Comparison of ENCODE assay signal across 3 cellular contexts in the genomic region with DNA sequence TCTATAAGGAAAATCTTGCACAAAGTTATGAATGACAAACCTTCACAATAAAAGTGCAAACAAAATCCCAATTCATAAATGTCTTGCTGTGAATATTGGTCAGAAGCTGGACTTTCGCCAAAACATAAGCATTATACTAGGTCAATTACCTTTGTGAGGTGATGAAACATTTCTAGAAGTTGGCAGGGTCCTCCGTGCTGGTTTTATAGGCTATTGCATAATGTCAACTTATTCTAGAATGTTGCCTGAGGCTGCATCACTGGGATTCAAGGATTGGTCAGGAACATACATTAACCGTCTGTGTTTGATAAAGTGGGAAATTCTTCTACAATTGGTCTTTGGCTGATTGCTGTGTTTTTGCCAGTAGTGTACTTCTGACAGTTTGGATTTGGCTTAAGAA.
A peak's percentile ranks its signal among the peaks of the same experiment; 100 is the strongest.
TF ChIP-seq lines count a peak whose summit lies in the region.

No MANE protein-coding gene starts in this region.

TF ChIP-seq in liver, 16 proteins besides CTCF, POLR2A, EP300 and RAD21:
- TF ChIP-seq RXRA (IDR thresholded peaks at IDR 0.05) (peak; percentile 78 to 83), JUND (IDR thresholded peaks at IDR 0.05) (peak in 1 of 2 donors; percentile 42), NR2F2 (IDR thresholded peaks at IDR 0.05) (no peak), SP1 (IDR thresholded peaks at IDR 0.05) (no peak), YY1 (IDR thresholded peaks at IDR 0.05) (peak; percentile 38), HNF4A (conservative IDR thresholded peaks at IDR 0.05) (peak in 1 of 2 donors; percentile 48), GABPA (IDR thresholded peaks at IDR 0.05 in 1 of 2, conservative IDR thresholded peaks at IDR 0.05 in 1 of 2) (no peak), FOXA2 (IDR thresholded peaks at IDR 0.05) (peak; percentile 43), ZBTB33 (IDR thresholded peaks at IDR 0.05) (no peak), EGR1 (IDR thresholded peaks at IDR 0.05; ENCODE audit: low read depth in 2 of 2) (no peak)
- TF ChIP-seq, protein P1, sequence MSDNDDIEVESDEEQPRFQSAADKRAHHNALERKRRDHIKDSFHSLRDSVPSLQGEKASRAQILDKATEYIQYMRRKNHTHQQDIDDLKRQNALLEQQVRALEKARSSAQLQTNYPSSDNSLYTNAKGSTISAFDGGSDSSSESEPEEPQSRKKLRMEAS (IDR thresholded peaks at IDR 0.05), result peak; percentile 64
- TF ChIP-seq, protein P2, sequence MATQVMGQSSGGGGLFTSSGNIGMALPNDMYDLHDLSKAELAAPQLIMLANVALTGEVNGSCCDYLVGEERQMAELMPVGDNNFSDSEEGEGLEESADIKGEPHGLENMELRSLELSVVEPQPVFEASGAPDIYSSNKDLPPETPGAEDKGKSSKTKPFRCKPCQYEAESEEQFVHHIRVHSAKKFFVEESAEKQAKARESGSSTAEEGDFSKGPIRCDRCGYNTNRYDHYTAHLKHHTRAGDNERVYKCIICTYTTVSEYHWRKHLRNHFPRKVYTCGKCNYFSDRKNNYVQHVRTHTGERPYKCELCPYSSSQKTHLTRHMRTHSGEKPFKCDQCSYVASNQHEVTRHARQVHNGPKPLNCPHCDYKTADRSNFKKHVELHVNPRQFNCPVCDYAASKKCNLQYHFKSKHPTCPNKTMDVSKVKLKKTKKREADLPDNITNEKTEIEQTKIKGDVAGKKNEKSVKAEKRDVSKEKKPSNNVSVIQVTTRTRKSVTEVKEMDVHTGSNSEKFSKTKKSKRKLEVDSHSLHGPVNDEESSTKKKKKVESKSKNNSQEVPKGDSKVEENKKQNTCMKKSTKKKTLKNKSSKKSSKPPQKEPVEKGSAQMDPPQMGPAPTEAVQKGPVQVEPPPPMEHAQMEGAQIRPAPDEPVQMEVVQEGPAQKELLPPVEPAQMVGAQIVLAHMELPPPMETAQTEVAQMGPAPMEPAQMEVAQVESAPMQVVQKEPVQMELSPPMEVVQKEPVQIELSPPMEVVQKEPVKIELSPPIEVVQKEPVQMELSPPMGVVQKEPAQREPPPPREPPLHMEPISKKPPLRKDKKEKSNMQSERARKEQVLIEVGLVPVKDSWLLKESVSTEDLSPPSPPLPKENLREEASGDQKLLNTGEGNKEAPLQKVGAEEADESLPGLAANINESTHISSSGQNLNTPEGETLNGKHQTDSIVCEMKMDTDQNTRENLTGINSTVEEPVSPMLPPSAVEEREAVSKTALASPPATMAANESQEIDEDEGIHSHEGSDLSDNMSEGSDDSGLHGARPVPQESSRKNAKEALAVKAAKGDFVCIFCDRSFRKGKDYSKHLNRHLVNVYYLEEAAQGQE (IDR thresholded peaks at IDR 0.05), result no peak
- TF ChIP-seq, protein P3, sequence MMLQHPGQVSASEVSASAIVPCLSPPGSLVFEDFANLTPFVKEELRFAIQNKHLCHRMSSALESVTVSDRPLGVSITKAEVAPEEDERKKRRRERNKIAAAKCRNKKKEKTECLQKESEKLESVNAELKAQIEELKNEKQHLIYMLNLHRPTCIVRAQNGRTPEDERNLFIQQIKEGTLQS (IDR thresholded peaks at IDR 0.05), result peak; percentile 89

TF ChIP-seq in HepG2, 621 proteins besides CTCF, POLR2A, EP300 and RAD21:
- TF ChIP-seq NFIC (IDR thresholded peaks at IDR 0.05; ENCODE audit: low read length), result no peak
- no peak for TF ChIP-seq JUN (CRISPR knock-in tag; IDR thresholded peaks at IDR 0.05)
- no peak for TF ChIP-seq ZNF777 (CRISPR knock-in tag; IDR thresholded peaks at IDR 0.05)
- no peak for TF ChIP-seq TCF7 (IDR thresholded peaks at IDR 0.05; ENCODE audit: low read depth)
- no peak for TF ChIP-seq PBX2 (CRISPR knock-in tag; IDR thresholded peaks at IDR 0.05)
- no peak for TF ChIP-seq HOXA3 (CRISPR knock-in tag; IDR thresholded peaks at IDR 0.05)
- TF ChIP-seq SRY (CRISPR knock-in tag; IDR thresholded peaks at IDR 0.05), result no peak
- TF ChIP-seq EHMT2 (IDR thresholded peaks at IDR 0.05; ENCODE audit: borderline replicate concordance, low read depth, low read length), result no peak
- no peak for TF ChIP-seq ZFP36L1 (CRISPR knock-in tag; IDR thresholded peaks at IDR 0.05)
TF ChIP-seq in HepG2: peak in this region for 0.

TF ChIP-seq in SK-N-SH, 30 proteins besides CTCF, POLR2A, EP300 and RAD21:
- TF ChIP-seq CHD2 (IDR thresholded peaks at IDR 0.05; ENCODE audit: low read length, partially characterized antibody) (no peak), ZBTB33 (IDR thresholded peaks at IDR 0.05; ENCODE audit: borderline replicate concordance, low read depth) (no peak), FOSL2 (IDR thresholded peaks at IDR 0.05; ENCODE audit: borderline replicate concordance, low read depth) (no peak), TCF12 (IDR thresholded peaks at IDR 0.05) (no peak), MEF2A (IDR thresholded peaks at IDR 0.05; ENCODE audit: borderline replicate concordance, low read depth) (no peak), POLR2AphosphoS5 (IDR thresholded peaks at IDR 0.05; ENCODE audit: low read depth, low read length) (no peak), FOXM1 (IDR thresholded peaks at IDR 0.05; ENCODE audit: low read depth) (no peak), SIN3A (IDR thresholded peaks at IDR 0.05; ENCODE audit: borderline replicate concordance, low read depth, low read length) (no peak), FOXJ3 (CRISPR knock-in tag; IDR thresholded peaks at IDR 0.05) (no peak), YY1 (IDR thresholded peaks at IDR 0.05; ENCODE audit: low read depth) (no peak)
- TF ChIP-seq, protein P4, sequence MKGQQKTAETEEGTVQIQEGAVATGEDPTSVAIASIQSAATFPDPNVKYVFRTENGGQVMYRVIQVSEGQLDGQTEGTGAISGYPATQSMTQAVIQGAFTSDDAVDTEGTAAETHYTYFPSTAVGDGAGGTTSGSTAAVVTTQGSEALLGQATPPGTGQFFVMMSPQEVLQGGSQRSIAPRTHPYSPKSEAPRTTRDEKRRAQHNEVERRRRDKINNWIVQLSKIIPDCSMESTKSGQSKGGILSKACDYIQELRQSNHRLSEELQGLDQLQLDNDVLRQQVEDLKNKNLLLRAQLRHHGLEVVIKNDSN (IDR thresholded peaks at IDR 0.05; ENCODE audit: borderline replicate concordance, low read depth), result no peak
- TF ChIP-seq, protein P1 (IDR thresholded peaks at IDR 0.05; ENCODE audit: low read depth), result no peak
- TF ChIP-seq, protein P2 (IDR thresholded peaks at IDR 0.05; ENCODE audit: low read depth, low read length), result no peak
- TF ChIP-seq, protein P5, sequence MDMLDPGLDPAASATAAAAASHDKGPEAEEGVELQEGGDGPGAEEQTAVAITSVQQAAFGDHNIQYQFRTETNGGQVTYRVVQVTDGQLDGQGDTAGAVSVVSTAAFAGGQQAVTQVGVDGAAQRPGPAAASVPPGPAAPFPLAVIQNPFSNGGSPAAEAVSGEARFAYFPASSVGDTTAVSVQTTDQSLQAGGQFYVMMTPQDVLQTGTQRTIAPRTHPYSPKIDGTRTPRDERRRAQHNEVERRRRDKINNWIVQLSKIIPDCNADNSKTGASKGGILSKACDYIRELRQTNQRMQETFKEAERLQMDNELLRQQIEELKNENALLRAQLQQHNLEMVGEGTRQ (IDR thresholded peaks at IDR 0.05; ENCODE audit: borderline replicate concordance, low read depth, low read length), result no peak
